9 cellular contexts compared by ENCODE assay signal in the genomic region with DNA sequence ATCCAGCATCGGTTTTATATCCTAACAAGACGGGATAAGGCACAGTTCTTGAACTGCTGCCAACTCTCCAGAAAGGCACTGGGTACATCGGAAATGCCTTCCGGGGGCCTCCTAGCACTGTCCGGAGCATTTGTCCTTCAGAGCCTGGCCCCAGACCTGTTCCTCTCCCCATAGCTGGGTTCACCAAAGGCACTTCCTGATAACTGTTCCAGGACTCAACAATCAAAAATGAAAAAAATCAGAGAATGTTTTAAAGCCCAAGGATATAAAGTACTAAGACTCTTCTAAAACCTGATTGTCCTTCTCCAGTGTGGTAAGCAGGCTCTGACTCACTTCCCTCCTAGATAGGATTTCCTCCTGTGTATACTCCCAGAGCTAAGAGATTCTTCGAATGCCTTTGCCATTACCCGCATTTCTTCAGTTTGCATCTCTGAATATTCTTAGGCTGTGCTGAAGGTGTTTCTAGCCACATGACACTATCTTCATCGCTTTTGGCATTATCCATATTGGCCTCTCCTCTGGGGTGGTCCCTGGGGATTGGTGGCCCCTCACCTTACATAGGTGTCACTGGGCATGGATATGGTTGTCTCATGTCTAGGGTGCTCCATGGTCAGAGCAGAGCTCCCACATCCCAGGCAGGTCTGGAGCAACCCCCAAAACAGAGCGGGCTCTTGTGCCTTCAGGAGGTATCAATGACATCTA.
DNase-seq lines count a peak whose midpoint lies in the region; ATAC-seq and TF ChIP-seq lines count a peak whose summit lies in the region.
"Had no signal": no experiment of that assay in that cellular context is flagged by ENCODE, and none has a peak within 500 bp of the region (broad histone marks: within the 10 kb centered on the region; RNA-seq: fewer than 3 reads in every experiment).

No MANE protein-coding gene starts in this region.

- H3K4me1 Mint-ChIP-seq in osteocyte (ENCODE audit: unreplicated experiment), result no peaks in the 10 kb centered on the region

- no peaks in the 10 kb centered on the region for H3K9me3 ChIP-seq in RWPE2 (ENCODE audit: severe bottlenecking)

- no peaks in the 10 kb centered on the region for H3K9me3 Mint-ChIP-seq in osteocyte (ENCODE audit: unreplicated experiment)

- H3K27ac Mint-ChIP-seq in osteocyte (ENCODE audit: unreplicated experiment), result no peak overlapping the region

- no peaks in the 10 kb centered on the region for H3K36me3 Mint-ChIP-seq in osteocyte (ENCODE audit: unreplicated experiment)

- TF ChIP-seq CTCF in RWPE2 (IDR thresholded peaks at IDR 0.05; ENCODE audit: poor library complexity, severe bottlenecking), result no peak
- no peak for TF ChIP-seq CTCF in fibroblast of the aortic adventitia (IDR thresholded peaks at IDR 0.05; ENCODE audit: insufficient read depth, low read length)
- no peak for TF ChIP-seq CTCF in osteocyte (IDR thresholded peaks at IDR 0.05)

- no peaks in the 10 kb centered on the region for H3K27me3 ChIP-seq in RWPE2 (ENCODE audit: insufficient read depth, poor library complexity, severe bottlenecking)

- peak overlapping the region; percentile 98 for H3K27ac ChIP-seq in RWPE2 (ENCODE audit: poor library complexity, severe bottlenecking)

- ATAC-seq in RWPE2 (ENCODE audit: low read depth) (peak; percentile 96), HG03457 (IDR thresholded peaks at IDR 0.05; ENCODE audit: unreplicated experiment) (no peak), HG02981 (IDR thresholded peaks at IDR 0.05; ENCODE audit: unreplicated experiment) (no peak), HG03095 (IDR thresholded peaks at IDR 0.05; ENCODE audit: unreplicated experiment) (no peak)
- ATAC-seq: activated CD4-positive, CD25-positive, alpha-beta regulatory T cell treated with anti-CD3 and anti-CD28 coated beads, Interleukin-2, amount 50 U/mL, for 24 hours had no signal

- H3K4me3 ChIP-seq in RWPE2 (ENCODE audit: severe bottlenecking), result no peak overlapping the region
- peak overlapping the region; percentile 18 for H3K4me3 ChIP-seq in fibroblast of the aortic adventitia (ENCODE audit: low read depth, low read length)

- H3K4me1 ChIP-seq in RWPE2 (ENCODE audit: insufficient read depth, poor library complexity, severe bottlenecking), result peaks cover 30% of the 10 kb centered on the region

- peak; percentile 92 for DNase-seq in GM03348 (ENCODE audit: low spot score)
- DNase-seq in RWPE2 (ENCODE audit: low spot score), result peak; percentile 65
- DNase-seq in fibroblast of the aortic adventitia (ENCODE audit: low read depth), result peak; percentile 97
- no peak for DNase-seq in osteocyte (ENCODE audit: extremely low spot score, unreplicated experiment)
- DNase-seq in NCI-H446 (lab: John Stamatoyannopoulos, UW), result no peak

- no peaks in the 10 kb centered on the region for H3K36me3 ChIP-seq in RWPE2 (ENCODE audit: low read depth)

- no peaks in the 10 kb centered on the region for H3K27me3 Mint-ChIP-seq in osteocyte (ENCODE audit: unreplicated experiment)

- peak overlapping the region; percentile 49 for H3K4me3 Mint-ChIP-seq in osteocyte (ENCODE audit: unreplicated experiment)

Comparison
In these comparisons a context has a peak if more than half of its experiments do, and no peak if none do; other contexts are left out.
1. DNase-seq: peak in GM03348 (single experiment), RWPE2 (single experiment) and fibroblast of the aortic adventitia (single experiment); none in osteocyte (single experiment) and NCI-H446 (0 of 2).